Comparison of ENCODE assay signal across 29 cellular contexts in the genomic region with DNA sequence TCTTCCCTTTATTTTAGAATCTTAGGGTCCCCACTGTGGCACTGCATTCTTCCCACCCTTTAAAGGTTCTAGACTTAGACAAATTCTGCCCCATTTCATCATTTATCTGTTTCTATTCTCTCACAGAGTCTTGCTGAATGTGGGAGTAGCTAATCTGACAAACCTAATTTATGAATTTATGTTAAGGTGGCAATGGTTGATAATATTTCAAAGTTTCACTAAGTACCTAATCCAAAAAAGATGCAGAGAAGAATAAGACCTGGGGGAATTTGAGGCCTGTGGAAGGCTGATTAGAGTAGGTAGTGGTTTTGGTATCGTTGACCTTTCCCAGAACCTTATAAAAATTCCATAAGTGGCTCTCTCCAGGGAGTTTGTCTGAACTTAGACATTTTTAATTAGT.
"Had no signal": no experiment of that assay in that cellular context is flagged by ENCODE, and none has a peak within 500 bp of the region (broad histone marks: within the 10 kb centered on the region; RNA-seq: fewer than 3 reads in every experiment).

No MANE protein-coding gene starts in this region.

- H3K27me3 ChIP-seq: stomach, suprapubic skin, testis, thyroid gland, tibial artery, tibial nerve, transverse colon, upper lobe of left lung, upper lobe of right lung, uterus, vagina had no signal

- H3K27ac ChIP-seq: stomach, suprapubic skin, testis, thoracic aorta, thyroid gland, tibial artery, transverse colon, upper lobe of left lung, upper lobe of right lung, uterus, vagina had no signal

- DNase-seq: stimulated activated CD4-positive, alpha-beta T cell treated with anti-CD3 and anti-CD28 coated beads, Interleukin-2, amount 100 ng/mL, for 48 hours; stimulated activated CD4-positive, alpha-beta T cell treated with anti-CD3 and anti-CD28 coated beads, Interleukin-4, amount 100 ng/mL, for 1 hour; stimulated activated CD4-positive, alpha-beta T cell treated with anti-CD3 and anti-CD28 coated beads, Interleukin-4, amount 100 ng/mL, for 24 hours; stimulated activated CD4-positive, alpha-beta T cell treated with anti-CD3 and anti-CD28 coated beads, Interleukin-4, amount 100 ng/mL, for 4 hours; stimulated activated CD8-positive, alpha-beta memory T cell treated with anti-CD3 and anti-CD28 coated beads, Interleukin-4, amount 100 ng/mL, for 48 hours; stimulated activated naive B cell treated with anti-CD40 and anti-IgM and Interleukin-4, amounts not matched to agents 10 μg/mL and 1 μg/mL and 100 μg/mL, for 72 hours; stimulated activated naive CD4-positive, alpha-beta T cell; stimulated activated naive CD4-positive, alpha-beta T cell treated with Interleukin-2 at 50 U/mL for 16 hours; stimulated activated naive CD8-positive, alpha-beta T cell treated with anti-CD3 and anti-CD28 coated beads, Interleukin-15, amount 100 ng/mL, for 72 hours; stimulated activated naive CD8-positive, alpha-beta T cell treated with anti-CD3 and anti-CD28 coated beads, Interleukin-15, Interleukin-2, amounts not matched to agents 100 U/mL and 50 U/mL, for 24 hours; stomach; substantia nigra; testis; thyroid gland; tibial artery; transverse colon; trophoblast cell; upper lobe of left lung; upper lobe of right lung; uterus had no signal

- H3K27me3 Mint-ChIP-seq: stimulated activated memory B cell treated with anti-CD40 and anti-IgM and Interleukin-4, amounts not matched to agents 10 μg/mL and 1 μg/mL and 100 μg/mL, for 72 hours; stimulated activated naive B cell treated with anti-CD40 and anti-IgM and Interleukin-4, amounts not matched to agents 10 μg/mL and 1 μg/mL and 100 μg/mL, for 72 hours; type B pancreatic cell had no signal

- ATAC-seq: stimulated activated effector memory CD8-positive, alpha-beta T cell treated with anti-CD3 and anti-CD28 coated beads, Interleukin-12 subunit alpha, Interleukin-12 subunit beta, amount 100 ng/mL, for 72 hours; stimulated activated memory B cell treated with anti-CD40 and anti-IgM and Interleukin-4, amounts not matched to agents 10 μg/mL and 1 μg/mL and 100 μg/mL, for 72 hours; stimulated activated naive B cell treated with anti-CD40 and anti-IgM and Interleukin-4, amounts not matched to agents 10 μg/mL and 1 μg/mL and 100 μg/mL, for 72 hours; stimulated activated naive CD8-positive, alpha-beta T cell treated with anti-CD3 and anti-CD28 coated beads, Interleukin-15, amount 100 ng/mL, for 72 hours; stimulated activated naive CD8-positive, alpha-beta T cell treated with anti-CD3 and anti-CD28 coated beads, Interleukin-15, Interleukin-2, amounts not matched to agents 100 U/mL and 50 U/mL, for 24 hours; upper lobe of right lung had no signal

- H3K4me3 ChIP-seq: stomach, suprapubic skin, testis, thoracic aorta, thyroid gland, tibial artery, tibial nerve, transverse colon, upper lobe of left lung, upper lobe of right lung, uterus, vagina had no signal

- H3K9me3 ChIP-seq: stomach, suprapubic skin, testis, thoracic aorta, thyroid gland, tibial artery, tibial nerve, transverse colon, upper lobe of left lung, upper lobe of right lung, uterus, vagina had no signal

- FAIRE-seq: urothelium cell line had no signal

- H3K27ac Mint-ChIP-seq: stimulated activated effector memory CD8-positive, alpha-beta T cell treated with anti-CD3 and anti-CD28 coated beads, Interleukin-12 subunit alpha, Interleukin-12 subunit beta, amount 100 ng/mL, for 72 hours; stimulated activated memory B cell treated with anti-CD40 and anti-IgM and Interleukin-4, amounts not matched to agents 10 μg/mL and 1 μg/mL and 100 μg/mL, for 72 hours; stimulated activated naive B cell treated with anti-CD40 and anti-IgM and Interleukin-4, amounts not matched to agents 10 μg/mL and 1 μg/mL and 100 μg/mL, for 72 hours; stimulated activated naive CD8-positive, alpha-beta T cell treated with anti-CD3 and anti-CD28 coated beads, Interleukin-15, amount 100 ng/mL, for 72 hours; stimulated activated naive CD8-positive, alpha-beta T cell treated with anti-CD3 and anti-CD28 coated beads, Interleukin-15, Interleukin-2, amounts not matched to agents 100 ng/mL and 50 ng/mL, for 24 hours; type B pancreatic cell had no signal

- H3K36me3 Mint-ChIP-seq: stimulated activated effector memory CD8-positive, alpha-beta T cell treated with anti-CD3 and anti-CD28 coated beads, Interleukin-12 subunit alpha, Interleukin-12 subunit beta, amount 100 ng/mL, for 72 hours; stimulated activated memory B cell treated with anti-CD40 and anti-IgM and Interleukin-4, amounts not matched to agents 10 μg/mL and 1 μg/mL and 100 μg/mL, for 72 hours; stimulated activated naive B cell treated with anti-CD40 and anti-IgM and Interleukin-4, amounts not matched to agents 10 μg/mL and 1 μg/mL and 100 μg/mL, for 72 hours; type B pancreatic cell had no signal

- H3K4me1 ChIP-seq: stomach, suprapubic skin, testis, thyroid gland, transverse colon, upper lobe of left lung, upper lobe of right lung, uterus, vagina had no signal

- H3K9me3 Mint-ChIP-seq: stimulated activated memory B cell treated with anti-CD40 and anti-IgM and Interleukin-4, amounts not matched to agents 10 μg/mL and 1 μg/mL and 100 μg/mL, for 72 hours; stimulated activated naive B cell treated with anti-CD40 and anti-IgM and Interleukin-4, amounts not matched to agents 10 μg/mL and 1 μg/mL and 100 μg/mL, for 72 hours; stimulated activated naive CD8-positive, alpha-beta T cell treated with anti-CD3 and anti-CD28 coated beads, Interleukin-15, amount 100 ng/mL, for 72 hours; stimulated activated naive CD8-positive, alpha-beta T cell treated with anti-CD3 and anti-CD28 coated beads, Interleukin-15, Interleukin-2, amounts not matched to agents 100 ng/mL and 50 ng/mL, for 24 hours; type B pancreatic cell had no signal

- H3K4me1 Mint-ChIP-seq: stimulated activated effector memory CD8-positive, alpha-beta T cell treated with anti-CD3 and anti-CD28 coated beads, Interleukin-12 subunit alpha, Interleukin-12 subunit beta, amount 100 ng/mL, for 72 hours; stimulated activated memory B cell treated with anti-CD40 and anti-IgM and Interleukin-4, amounts not matched to agents 10 μg/mL and 1 μg/mL and 100 μg/mL, for 72 hours; stimulated activated naive B cell treated with anti-CD40 and anti-IgM and Interleukin-4, amounts not matched to agents 10 μg/mL and 1 μg/mL and 100 μg/mL, for 72 hours; stimulated activated naive CD8-positive, alpha-beta T cell treated with anti-CD3 and anti-CD28 coated beads, Interleukin-15, amount 100 ng/mL, for 72 hours had no signal

- H3K4me3 Mint-ChIP-seq: stimulated activated effector memory CD8-positive, alpha-beta T cell treated with anti-CD3 and anti-CD28 coated beads, Interleukin-12 subunit alpha, Interleukin-12 subunit beta, amount 100 ng/mL, for 72 hours; stimulated activated memory B cell treated with anti-CD40 and anti-IgM and Interleukin-4, amounts not matched to agents 10 μg/mL and 1 μg/mL and 100 μg/mL, for 72 hours; stimulated activated naive B cell treated with anti-CD40 and anti-IgM and Interleukin-4, amounts not matched to agents 10 μg/mL and 1 μg/mL and 100 μg/mL, for 72 hours; stimulated activated naive CD8-positive, alpha-beta T cell treated with anti-CD3 and anti-CD28 coated beads, Interleukin-15, amount 100 ng/mL, for 72 hours; stimulated activated naive CD8-positive, alpha-beta T cell treated with anti-CD3 and anti-CD28 coated beads, Interleukin-15, Interleukin-2, amounts not matched to agents 100 ng/mL and 50 ng/mL, for 24 hours; type B pancreatic cell had no signal

- H3K36me3 ChIP-seq: stomach, suprapubic skin, thoracic aorta, thyroid gland, tibial artery, tibial nerve, transverse colon, upper lobe of left lung, upper lobe of right lung, vagina had no signal
